In genomic region chr9:77944556-77945261, GRCh38 we compare ENCODE assay signal across 10 cellular contexts.
DNase-seq lines count a peak whose midpoint lies in the region; ATAC-seq and TF ChIP-seq lines count a peak whose summit lies in the region.
"Had no signal": no experiment of that assay in that cellular context is flagged by ENCODE, and none has a peak within 500 bp of the region (broad histone marks: within the 10 kb centered on the region; RNA-seq: fewer than 3 reads in every experiment).

No MANE protein-coding gene starts in this region.

- H3K27ac ChIP-seq in lower lobe of right lung, result peak overlapping the region; percentile 81
- H3K27ac ChIP-seq in upper lobe of right lung, result peak overlapping the region; percentile 77

- no peak for ATAC-seq in activated naive CD4-positive, alpha-beta T cell treated with anti-CD3 and anti-CD28 coated beads, Interleukin-2, amount 50 U/mL, for 72 hours
- ATAC-seq in lower lobe of right lung (peak; percentile 88), upper lobe of right lung (peak; percentile 85), HG03442 (IDR thresholded peaks at IDR 0.05; ENCODE audit: unreplicated experiment) (no peak)
- ATAC-seq: HCT116 had no signal

- H3K36me3 ChIP-seq in lower lobe of right lung (no peaks in the 10 kb centered on the region), upper lobe of right lung (no peaks in the 10 kb centered on the region)

- H3K36me3 Mint-ChIP-seq in activated naive CD4-positive, alpha-beta T cell treated with anti-CD3 and anti-CD28 coated beads, Interleukin-2, amount 50 U/mL, for 24 hours, result no peaks in the 10 kb centered on the region
- H3K36me3 Mint-ChIP-seq in activated naive CD4-positive, alpha-beta T cell treated with anti-CD3 and anti-CD28 coated beads, Interleukin-2, amount 50 U/mL, for 72 hours, result no peaks in the 10 kb centered on the region
- peaks cover 8% of the 10 kb centered on the region for H3K36me3 Mint-ChIP-seq in brain

- H3K4me3 ChIP-seq in lower lobe of right lung (peak overlapping the region; percentile 6), upper lobe of right lung (peak overlapping the region; percentile 0)

- intact Hi-C loops in lower lobe of right lung (cut with DNase I) (no loop called here), upper lobe of right lung (cut with DNase I) (no loop called here)

- H3K4me3 Mint-ChIP-seq in activated naive CD4-positive, alpha-beta T cell treated with anti-CD3 and anti-CD28 coated beads, Interleukin-2, amount 50 U/mL, for 24 hours, result peak overlapping the region; percentile 53
- H3K4me3 Mint-ChIP-seq in brain, result no peak overlapping the region

- DNase-seq in activated naive CD4-positive, alpha-beta T cell treated with anti-CD3 and anti-CD28 coated beads, Interleukin-2, amount 50 U/mL, for 72 hours (ENCODE audit: low spot score in 2 of 2), result no peak
- peak; percentile 66 for DNase-seq in lower lobe of right lung
- peak; percentile 71 for DNase-seq in upper lobe of right lung
- no peak for DNase-seq in cerebellar cortex (ENCODE audit: low spot score)
- no peak for DNase-seq in NCI-H1930 (lab: John Stamatoyannopoulos, UW)
- DNase-seq: COR-L47 had no signal

- H3K27ac Mint-ChIP-seq in activated naive CD4-positive, alpha-beta T cell treated with anti-CD3 and anti-CD28 coated beads, Interleukin-2, amount 50 U/mL, for 24 hours, result peak overlapping the region; percentile 62
- H3K27ac Mint-ChIP-seq in activated naive CD4-positive, alpha-beta T cell treated with anti-CD3 and anti-CD28 coated beads, Interleukin-2, amount 50 U/mL, for 72 hours, result peak overlapping the region in 1 of 2 donors; percentile 30
- H3K27ac Mint-ChIP-seq in brain, result peak overlapping the region in 3 of 5 experiments; percentile 29 to 58 (median 53)

- H3K9me3 ChIP-seq in lower lobe of right lung, result no peaks in the 10 kb centered on the region
- no peaks in the 10 kb centered on the region for H3K9me3 ChIP-seq in upper lobe of right lung

- H3K4me1 Mint-ChIP-seq in activated naive CD4-positive, alpha-beta T cell treated with anti-CD3 and anti-CD28 coated beads, Interleukin-2, amount 50 U/mL, for 24 hours, result peaks cover 65% of the 10 kb centered on the region
- peaks cover 80% of the 10 kb centered on the region for H3K4me1 Mint-ChIP-seq in brain

- TF ChIP-seq CTCF in brain (conservative IDR thresholded peaks at IDR 0.05) (peak in 1 of 2 experiments; percentile 20), lower lobe of right lung (IDR thresholded peaks at IDR 0.05) (peak; percentile 33), upper lobe of right lung (IDR thresholded peaks at IDR 0.05) (peak; percentile 35)

- H3K4me1 ChIP-seq in lower lobe of right lung (peaks cover 76% of the 10 kb centered on the region), upper lobe of right lung (peaks cover 57% of the 10 kb centered on the region)

- H3K27me3 Mint-ChIP-seq in activated naive CD4-positive, alpha-beta T cell treated with anti-CD3 and anti-CD28 coated beads, Interleukin-2, amount 50 U/mL, for 24 hours, result no peaks in the 10 kb centered on the region
- no peaks in the 10 kb centered on the region for H3K27me3 Mint-ChIP-seq in brain

- no peaks in the 10 kb centered on the region for H3K27me3 ChIP-seq in lower lobe of right lung (ENCODE audit: low read depth)
- no peaks in the 10 kb centered on the region for H3K27me3 ChIP-seq in upper lobe of right lung

- H3K9me3 Mint-ChIP-seq in activated naive CD4-positive, alpha-beta T cell treated with anti-CD3 and anti-CD28 coated beads, Interleukin-2, amount 50 U/mL, for 24 hours, result no peaks in the 10 kb centered on the region
- H3K9me3 Mint-ChIP-seq in activated naive CD4-positive, alpha-beta T cell treated with anti-CD3 and anti-CD28 coated beads, Interleukin-2, amount 50 U/mL, for 72 hours, result no peaks in the 10 kb centered on the region
- H3K9me3 Mint-ChIP-seq in brain, result no peaks in the 10 kb centered on the region

Comparison
In these comparisons a context has a peak if more than half of its experiments do, and no peak if none do; other contexts are left out.
1. ATAC-seq: peak in lower lobe of right lung (2 of 2) and upper lobe of right lung (single experiment); none in activated naive CD4-positive, alpha-beta T cell treated with anti-CD3 and anti-CD28 coated beads, Interleukin-2, amount 50 U/mL, for 72 hours (0 of 2) and HG03442 (single experiment).
2. DNase-seq: peak in lower lobe of right lung (single experiment) and upper lobe of right lung (single experiment); none in activated naive CD4-positive, alpha-beta T cell treated with anti-CD3 and anti-CD28 coated beads, Interleukin-2, amount 50 U/mL, for 72 hours (0 of 2), cerebellar cortex (single experiment) and NCI-H1930 (0 of 2).